8 cellular contexts compared by ENCODE assay signal in genomic region chr18:56651771-56652092, GRCh38. TPM values are rescaled to one million over a fixed set of nuclear protein-coding genes. Genes with fewer than 3 reads are reported as not detected.
DNase-seq lines count a peak whose midpoint lies in the region; ATAC-seq and TF ChIP-seq lines count a peak whose summit lies in the region.

No MANE protein-coding gene starts in this region.

- POLR2A ChIA-PET in CD8-positive, alpha-beta memory T cell (lab: Charles Lee), result interaction anchor here (4.0 kb wide), 1 partner anchor 13 kb away, joined by 32 read pairs; the partner anchor contains the start of gene TXNL1
- POLR2A ChIA-PET in HEK293T (lab: Yijun Ruan, JAX), result interaction anchor here (1.1 to 2.2 kb wide), 5 partner anchors 9 to 20 kb away, joined by 3 to 22 read pairs (median 7); partner anchors contain the start of gene TXNL1

- H3K27ac ChIP-seq in CD8-positive, alpha-beta memory T cell (ENCODE audit: low read depth, low read length), result peak overlapping the region; percentile 74
- H3K27ac ChIP-seq in osteoblast (ENCODE audit: low read depth, low read length), result peak overlapping the region; percentile 74

- ATAC-seq in GM19467 (IDR thresholded peaks at IDR 0.05; ENCODE audit: unreplicated experiment) (no peak), GM18498 (IDR thresholded peaks at IDR 0.05; ENCODE audit: unreplicated experiment) (no peak)

- H4K20me1 ChIP-seq in osteoblast (ENCODE audit: insufficient read depth, low read length), result peaks cover 4% of the 10 kb centered on the region

- H3K4me3 ChIP-seq in CD8-positive, alpha-beta memory T cell (ENCODE audit: low read length), result peak overlapping the region; percentile 97
- peak overlapping the region; percentile 100 for H3K4me3 ChIP-seq in osteoblast (ENCODE audit: insufficient read depth, low read length)

- peak overlapping the region; percentile 93 to 98 (median 96) for H3K27ac Mint-ChIP-seq in CD8-positive, alpha-beta memory T cell
- H3K27ac Mint-ChIP-seq in endothelial cell (ENCODE audit: unreplicated experiment), result peak overlapping the region; percentile 61

- no peaks in the 10 kb centered on the region for H3K27me3 ChIP-seq in CD8-positive, alpha-beta memory T cell (ENCODE audit: insufficient read depth, low read length, poor library complexity, severe bottlenecking)
- no peaks in the 10 kb centered on the region for H3K27me3 ChIP-seq in osteoblast (ENCODE audit: insufficient read depth, low read length)

- H3K36me3 ChIP-seq in CD8-positive, alpha-beta memory T cell (ENCODE audit: insufficient read depth, low read length), result no peaks in the 10 kb centered on the region
- H3K36me3 ChIP-seq in osteoblast (ENCODE audit: insufficient read depth, low read length), result no peaks in the 10 kb centered on the region

- no peaks in the 10 kb centered on the region for H3K27me3 Mint-ChIP-seq in CD8-positive, alpha-beta memory T cell
- no peaks in the 10 kb centered on the region for H3K27me3 Mint-ChIP-seq in endothelial cell (ENCODE audit: unreplicated experiment)

- peaks cover 0 to 7% (median 5%) of the 10 kb centered on the region in 3 donors for H3K36me3 Mint-ChIP-seq in CD8-positive, alpha-beta memory T cell
- no peaks in the 10 kb centered on the region for H3K36me3 Mint-ChIP-seq in endothelial cell (ENCODE audit: low read depth, unreplicated experiment)

- no peak for TF ChIP-seq CTCF in endothelial cell (IDR thresholded peaks at IDR 0.05; ENCODE audit: unreplicated experiment)
- TF ChIP-seq CTCF in osteoblast (IDR thresholded peaks at IDR 0.05; ENCODE audit: extremely low read depth, low read depth, low read length), result no peak

- H3K4me3 Mint-ChIP-seq in CD8-positive, alpha-beta memory T cell, result peak overlapping the region; percentile 92 to 97 (median 94)
- peak overlapping the region; percentile 94 for H3K4me3 Mint-ChIP-seq in endothelial cell (ENCODE audit: unreplicated experiment)

- peaks cover 55 to 77% (median 62%) of the 10 kb centered on the region in 3 donors for H3K4me1 Mint-ChIP-seq in CD8-positive, alpha-beta memory T cell
- peaks cover 8% of the 10 kb centered on the region for H3K4me1 Mint-ChIP-seq in endothelial cell (ENCODE audit: unreplicated experiment)

- no peak for DNase-seq in CD8-positive, alpha-beta memory T cell
- DNase-seq in OCI-M1 (lab: John Stamatoyannopoulos, UW) (peak; percentile 32), endothelial cell (ENCODE audit: low spot score) (no peak), osteoblast (ENCODE audit: insufficient read length, low spot score, missing footprints) (no peak), retina (no peak), HEK293T (ENCODE audit: extremely low spot score) (no peak)

- peak overlapping the region; percentile 92 for H3K4me2 ChIP-seq in osteoblast (ENCODE audit: insufficient read depth, low read length)

- CTCF ChIA-PET in CD8-positive, alpha-beta memory T cell (lab: Charles Lee), result interaction anchor here (1.1 to 3.6 kb wide), 3 partner anchors 10 to 15 kb away, joined by 3 to 20 read pairs (median 16); partner anchors contain the start of gene TXNL1
- CTCF ChIA-PET in HEK293T (lab: Yijun Ruan, JAX), result no interaction called here

- no peaks in the 10 kb centered on the region for H3K9me3 Mint-ChIP-seq in CD8-positive, alpha-beta memory T cell
- H3K9me3 Mint-ChIP-seq in endothelial cell (ENCODE audit: unreplicated experiment), result no peaks in the 10 kb centered on the region

- H3K79me2 ChIP-seq in osteoblast (ENCODE audit: insufficient read depth, low read length), result peaks cover 53% of the 10 kb centered on the region

- H3K4me1 ChIP-seq in CD8-positive, alpha-beta memory T cell (ENCODE audit: insufficient read depth, low read length), result peaks cover 39% of the 10 kb centered on the region
- H3K4me1 ChIP-seq in osteoblast (ENCODE audit: insufficient read depth, low read length), result peaks cover 14% of the 10 kb centered on the region

- H2AFZ ChIP-seq in osteoblast (ENCODE audit: low read length), result peak overlapping the region; percentile 99

- no peaks in the 10 kb centered on the region for H3K9me3 ChIP-seq in CD8-positive, alpha-beta memory T cell (ENCODE audit: low read length)
- H3K9me3 ChIP-seq in osteoblast (ENCODE audit: low read depth, low read length), result no peaks in the 10 kb centered on the region

TF ChIP-seq in HEK293T, 16 proteins besides CTCF, POLR2A, EP300 and RAD21:
- no peak for TF ChIP-seq PKNOX1 (IDR thresholded peaks at IDR 0.05)
- TF ChIP-seq SP1 (IDR thresholded peaks at IDR 0.05), result no peak
- TF ChIP-seq L3MBTL2 (conservative IDR thresholded peaks at IDR 0.05), result no peak
- no peak for TF ChIP-seq ARNT (IDR thresholded peaks at IDR 0.05)
- no peak for TF ChIP-seq SUZ12 (IDR thresholded peaks at IDR 0.05)
- TF ChIP-seq TARDBP (IDR thresholded peaks at IDR 0.05), result no peak
- no peak for TF ChIP-seq HDGF (IDR thresholded peaks at IDR 0.05; ENCODE audit: borderline replicate concordance)

RNA-seq across cellular contexts. Expression of gene WDR7, which starts 0.6 kb away (rescaled TPM):
- total RNA-seq in CD8-positive, alpha-beta memory T cell, result 10 to 100 TPM; 20.5 to 20.6 TPM
- 21.9 TPM for polyA plus RNA-seq in CD8-positive, alpha-beta memory T cell
- total RNA-seq in endothelial cell (ENCODE audit: unreplicated experiment) (42.0 TPM), osteoblast (23.2 and 29.2 TPM in 2 replicates)

RNA-seq across cellular contexts. Expression of gene TXNL1, which starts 13.3 kb away (rescaled TPM):
- total RNA-seq in CD8-positive, alpha-beta memory T cell, result 10 to 100 TPM; 86.8 to 91.6 TPM
- 57.1 TPM for polyA plus RNA-seq in CD8-positive, alpha-beta memory T cell
- total RNA-seq in endothelial cell (ENCODE audit: unreplicated experiment) (74.0 TPM), osteoblast (32.9 and 47.7 TPM in 2 replicates)
